22 cellular contexts compared by ENCODE assay signal in the genomic region with DNA sequence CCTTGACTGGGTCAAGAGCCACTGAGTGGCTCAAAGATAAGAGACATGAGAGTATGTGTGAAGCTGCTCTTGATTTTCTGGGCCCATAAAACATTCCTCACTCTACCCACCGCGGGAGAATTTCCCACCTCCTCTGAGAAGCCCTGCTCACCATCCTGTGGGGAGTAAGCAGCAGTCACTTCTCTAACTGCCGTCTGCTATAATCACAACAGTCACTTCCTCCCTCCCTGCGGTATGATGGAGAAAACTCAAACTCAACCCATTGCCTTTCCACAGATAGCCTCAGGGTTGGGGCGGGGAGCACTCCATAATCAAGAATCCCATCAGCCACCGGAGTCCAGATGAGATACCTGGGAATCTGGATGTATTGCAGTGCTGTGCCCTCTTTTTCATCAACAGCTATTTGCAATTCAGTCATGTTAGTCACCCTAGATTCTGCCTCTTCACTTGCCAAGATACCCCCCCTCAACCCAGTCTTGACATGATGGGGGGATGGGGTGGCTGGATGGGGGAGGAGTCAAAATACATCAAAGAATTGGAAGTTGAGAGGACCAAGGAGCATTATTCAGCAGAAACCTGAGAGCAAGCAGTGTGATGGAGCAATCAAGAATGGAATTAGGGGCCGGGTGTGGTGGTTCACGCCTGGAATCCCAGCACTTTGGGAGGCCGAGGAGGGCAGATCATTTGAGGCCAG. TPM values are rescaled to one million over a fixed set of nuclear protein-coding genes. Genes with fewer than 3 reads are reported as not detected.
A peak's percentile ranks its signal among the peaks of the same experiment; 100 is the strongest.
DNase-seq lines count a peak whose midpoint lies in the region; ATAC-seq lines count a peak whose summit lies in the region.
"Had no signal": no experiment of that assay in that cellular context is flagged by ENCODE, and none has a peak within 500 bp of the region (broad histone marks: within the 10 kb centered on the region; RNA-seq: fewer than 3 reads in every experiment).

No MANE protein-coding gene starts in this region.

- H3K27ac ChIP-seq in subcutaneous abdominal adipose tissue (ENCODE audit: low read depth, low read length) = peak overlapping the region; percentile 16
- H3K27ac ChIP-seq: cardiac muscle cell had no signal

- H3K27me3 ChIP-seq in subcutaneous abdominal adipose tissue (ENCODE audit: control insufficient read depth in 5 of 5, insufficient read depth in 4 of 5, low read length in 5 of 5) = no peaks in the 10 kb centered on the region
- H3K27me3 ChIP-seq: cardiac muscle cell had no signal

- no peak overlapping the region for H3K27ac Mint-ChIP-seq in effector memory CD8-positive, alpha-beta T cell
- H3K27ac Mint-ChIP-seq: activated B cell treated with CpG ODN at 0.5 μM for 24 hours; activated CD4-positive, alpha-beta memory T cell treated with anti-CD3 and anti-CD28 coated beads for 36 hours; IgD-negative memory B cell; progenitor cell of endocrine pancreas had no signal

- no peak overlapping the region for H3K4me3 Mint-ChIP-seq in effector memory CD8-positive, alpha-beta T cell
- H3K4me3 Mint-ChIP-seq: activated B cell treated with CpG ODN at 0.5 μM for 24 hours; activated CD4-positive, alpha-beta memory T cell treated with anti-CD3 and anti-CD28 coated beads for 36 hours; IgD-negative memory B cell had no signal

- H3K27me3 Mint-ChIP-seq in effector memory CD8-positive, alpha-beta T cell = peaks cover 21 to 36% of the 10 kb centered on the region in 2 donors

- peaks cover 0 to 6% of the 10 kb centered on the region in 2 donors for H3K9me3 Mint-ChIP-seq in effector memory CD8-positive, alpha-beta T cell
- H3K9me3 Mint-ChIP-seq: IgD-negative memory B cell had no signal

- H3K36me3 ChIP-seq in subcutaneous abdominal adipose tissue (ENCODE audit: control insufficient read depth in 5 of 5, insufficient read depth in 5 of 5, low read length in 5 of 5) = peaks cover 0 to 26% (median 22%) of the 10 kb centered on the region in 5 donors

- no peak overlapping the region for H3K4me3 ChIP-seq in subcutaneous abdominal adipose tissue (ENCODE audit: low read depth in 1 of 5, low read length in 5 of 5)
- H3K4me3 ChIP-seq: cardiac muscle cell had no signal

- H3K36me3 Mint-ChIP-seq in effector memory CD8-positive, alpha-beta T cell (ENCODE audit: insufficient read depth) = peaks cover 3% of the 10 kb centered on the region
- H3K36me3 Mint-ChIP-seq: activated CD4-positive, alpha-beta memory T cell treated with anti-CD3 and anti-CD28 coated beads for 36 hours; IgD-negative memory B cell had no signal

- ATAC-seq in effector memory CD8-positive, alpha-beta T cell (replicated peaks) = no peak

- H3K9ac ChIP-seq in subcutaneous abdominal adipose tissue (ENCODE audit: low read length in 5 of 5) = no peak overlapping the region

- H3K4me1 ChIP-seq in subcutaneous abdominal adipose tissue (ENCODE audit: control insufficient read depth in 5 of 5, insufficient read depth in 5 of 5, low read length in 5 of 5) = peaks cover 2 to 86% (median 62%) of the 10 kb centered on the region in 5 donors

- H3K9me3 ChIP-seq in subcutaneous abdominal adipose tissue (ENCODE audit: control insufficient read depth in 5 of 5, low read length in 5 of 5) = no peaks in the 10 kb centered on the region

- DNase-seq in ELR (ENCODE audit: low read depth) (peak; percentile 68), RPMI7951 (ENCODE audit: low read depth) (peak; percentile 24), fibroblast of peridontal ligament (ENCODE audit: extremely low read depth) (peak; percentile 38), DMS153 treated with DMSO at 0.1 percent for 48 hours (lab: John Stamatoyannopoulos, UW; ENCODE audit: unreplicated experiment) (no peak)
- no peak for DNase-seq in activated CD8-positive, alpha-beta memory T cell treated with anti-CD3 and anti-CD28 coated beads, Interleukin-2, amount 50 U/mL, for 4 hours
- DNase-seq in effector memory CD8-positive, alpha-beta T cell = no peak
- DNase-seq: activated B cell treated with CpG ODN at 0.5 μM for 24 hours; activated CD4-positive, alpha-beta memory T cell treated with anti-CD3 and anti-CD28 coated beads for 36 hours; activated effector memory CD4-positive, alpha-beta T cell treated with anti-CD3 and anti-CD28 coated beads, Interleukin-2, amount 50 U/mL, for 16 hours; C1 segment of cervical spinal cord; Calu3; dermis blood vessel endothelial cell; head of caudate nucleus; kidney glomerular epithelial cell; NCI-H1436 treated with DMSO at 0.1 percent for 48 hours; SHP77; substantia nigra; T1000 had no signal

- peaks cover 5 to 7% of the 10 kb centered on the region in 2 donors for H3K4me1 Mint-ChIP-seq in effector memory CD8-positive, alpha-beta T cell (ENCODE audit: low read depth in 2 of 2)

RNA-seq across cellular contexts. Expression of a gene that starts 5.1 kb away (rescaled TPM):
- total RNA-seq in RPMI7951 (2014; rRNA removed; shearing (Covaris generic)) = 8.7 and 10.6 TPM in 2 replicates

Comparison
In these comparisons a context has a peak if more than half of its experiments do, and no peak if none do; other contexts are left out.
1. DNase-seq: peak in ELR (single experiment), RPMI7951 (single experiment) and fibroblast of peridontal ligament (single experiment); none in activated CD8-positive, alpha-beta memory T cell treated with anti-CD3 and anti-CD28 coated beads, Interleukin-2, amount 50 U/mL, for 4 hours (single experiment), effector memory CD8-positive, alpha-beta T cell (0 of 3) and DMS153 treated with DMSO at 0.1 percent for 48 hours (single experiment).